In the genomic region with DNA sequence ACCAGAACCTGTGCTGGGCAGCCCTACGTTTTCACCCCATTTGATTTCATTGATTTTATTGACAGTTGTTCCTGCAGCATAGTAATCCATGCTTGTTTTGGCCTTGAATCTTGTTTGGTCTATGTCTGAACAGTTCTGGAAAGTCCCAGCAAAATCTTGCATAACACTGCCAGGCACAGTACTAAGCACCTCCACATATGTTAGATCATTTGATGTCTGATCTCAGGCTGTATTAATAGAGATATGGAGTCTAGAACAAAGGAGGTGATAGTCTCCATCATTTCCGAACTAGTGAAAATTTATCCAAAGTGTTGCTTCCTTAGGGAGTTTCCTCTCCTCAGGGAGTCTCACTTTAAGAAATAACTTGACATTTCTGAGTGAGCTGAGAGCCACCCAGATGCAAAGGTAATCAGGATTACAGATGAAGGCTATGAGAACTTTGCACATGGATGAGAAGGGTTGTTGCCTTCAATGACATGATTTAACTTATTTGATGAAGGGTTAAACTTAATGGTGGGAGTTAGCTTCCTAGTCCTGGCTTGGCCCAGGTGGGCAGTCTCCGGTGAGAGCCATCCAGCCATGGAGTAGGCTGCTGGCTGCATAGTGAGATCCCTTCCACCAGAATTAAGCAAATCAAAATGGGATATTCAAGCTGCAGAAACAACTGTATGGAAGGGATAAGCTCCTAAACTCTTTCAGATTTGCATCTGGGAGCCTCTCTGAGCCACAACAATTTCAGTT, we compare ENCODE assay signal across 16 cellular contexts.
"Had no signal": no experiment of that assay in that cellular context is flagged by ENCODE, and none has a peak within 500 bp of the region (broad histone marks: within the 10 kb centered on the region; RNA-seq: fewer than 3 reads in every experiment).

No MANE protein-coding gene starts in this region.

- DNase-seq: activated CD4-positive, alpha-beta T cell treated with anti-CD3 and anti-CD28 coated beads for 36 hours; activated CD4-positive, alpha-beta T cell treated with anti-CD3 and anti-CD28 coated beads, Interleukin-2, amount 50 U/mL, for 48 hours; dermis blood vessel endothelial cell; effector memory CD8-positive, alpha-beta T cell; esophagus squamous epithelium; left colon; mammary epithelial cell; psoas muscle; stimulated activated CD4-positive, alpha-beta T cell treated with anti-CD3 and anti-CD28 coated beads, Interleukin-4, amount 100 ng/mL, for 4 hours; stimulated activated naive B cell treated with anti-CD40 and anti-IgM and Interleukin-4, amounts not matched to agents 10 μg/mL and 1 μg/mL and 100 μg/mL, for 72 hours; WERI-Rb-1 had no signal

- H3K4me2 ChIP-seq: smooth muscle cell had no signal

- H3K4me1 ChIP-seq: esophagus squamous epithelium, psoas muscle had no signal

- H3K4me1 Mint-ChIP-seq: activated CD4-positive, alpha-beta T cell treated with anti-CD3 and anti-CD28 coated beads for 36 hours; stimulated activated naive B cell treated with anti-CD40 and anti-IgM and Interleukin-4, amounts not matched to agents 10 μg/mL and 1 μg/mL and 100 μg/mL, for 72 hours had no signal

- H3K36me3 ChIP-seq: cardiac muscle cell, esophagus squamous epithelium, thoracic aorta, WERI-Rb-1 had no signal

- H3K27me3 ChIP-seq: cardiac muscle cell had no signal

- H3K9me3 ChIP-seq: esophagus squamous epithelium, psoas muscle, thoracic aorta had no signal

- H3K36me3 Mint-ChIP-seq: activated naive CD8-positive, alpha-beta T cell; stimulated activated naive B cell treated with anti-CD40 and anti-IgM and Interleukin-4, amounts not matched to agents 10 μg/mL and 1 μg/mL and 100 μg/mL, for 72 hours had no signal

- H3K27ac Mint-ChIP-seq: activated CD4-positive, alpha-beta T cell treated with anti-CD3 and anti-CD28 coated beads for 36 hours; activated naive CD8-positive, alpha-beta T cell; effector memory CD8-positive, alpha-beta T cell; stimulated activated naive B cell treated with anti-CD40 and anti-IgM and Interleukin-4, amounts not matched to agents 10 μg/mL and 1 μg/mL and 100 μg/mL, for 72 hours had no signal

- H3K27ac ChIP-seq: cardiac muscle cell, esophagus squamous epithelium, psoas muscle, thoracic aorta, WERI-Rb-1 had no signal

- H3K9me3 Mint-ChIP-seq: effector memory CD8-positive, alpha-beta T cell had no signal

- H3K4me3 Mint-ChIP-seq: activated CD4-positive, alpha-beta T cell treated with anti-CD3 and anti-CD28 coated beads for 36 hours; activated naive CD8-positive, alpha-beta T cell; effector memory CD8-positive, alpha-beta T cell; neural crest cell; stimulated activated naive B cell treated with anti-CD40 and anti-IgM and Interleukin-4, amounts not matched to agents 10 μg/mL and 1 μg/mL and 100 μg/mL, for 72 hours had no signal

- H3K4me3 ChIP-seq: cardiac muscle cell, esophagus squamous epithelium, psoas muscle, smooth muscle cell, thoracic aorta had no signal
